ENCODE assay signal across 18 cellular contexts in genomic region chr1:95207223-95207935, GRCh38. TPM values are rescaled to one million over a fixed set of nuclear protein-coding genes. Genes with fewer than 3 reads are reported as not detected.
DNase-seq lines count a peak whose midpoint lies in the region; ATAC-seq lines count a peak whose summit lies in the region.
"Had no signal": no experiment of that assay in that cellular context is flagged by ENCODE, and none has a peak within 500 bp of the region (broad histone marks: within the 10 kb centered on the region; RNA-seq: fewer than 3 reads in every experiment).

No MANE protein-coding gene starts in this region.

- DNase-seq in SHP77 (lab: John Stamatoyannopoulos, UW): peak; percentile 19 to 46
- no peak for DNase-seq in SHP77 treated with DMSO at 0.1 percent for 48 hours (lab: John Stamatoyannopoulos, UW)
- DNase-seq in HT1080 (ENCODE audit: low read depth): peak; percentile 9
- DNase-seq in SK-N-DZ (ENCODE audit: low spot score): peak; percentile 80
- peak; percentile 65 for DNase-seq in myocyte (ENCODE audit: low read depth)
- no peak for DNase-seq in NCI-H2227 treated with DMSO at 0.1 percent for 48 hours (lab: John Stamatoyannopoulos, UW)
- DNase-seq: activated CD8-positive, alpha-beta T cell treated with anti-CD3 and anti-CD28 coated beads for 36 hours; HFFc6; MV-4-11; NCI-H2107; NCI-H774; PC-3; sigmoid colon; stimulated activated CD4-positive, alpha-beta T cell treated with anti-CD3 and anti-CD28 coated beads, Interleukin-15, amount 100 ng/mL, for 24 hours; tibial artery had no signal

- no peak for ATAC-seq in GM18909 (IDR thresholded peaks at IDR 0.05; ENCODE audit: poor library complexity, unreplicated experiment)
- ATAC-seq: activated CD4-positive, CD25-positive, alpha-beta regulatory T cell treated with anti-CD3 and anti-CD28 coated beads, Interleukin-2, amount 50 U/mL, for 24 hours; activated CD8-positive, alpha-beta T cell treated with anti-CD3 and anti-CD28 coated beads for 36 hours; GM23338; PC-3 had no signal

RNA-seq across cellular contexts. Expression of gene RWDD3, which starts 26.6 kb away (rescaled TPM):
- total RNA-seq in HT1080 (2014; rRNA removed; shearing (Covaris generic)): 10.5 and 14.1 TPM in 2 replicates
- polyA plus RNA-seq in HT1080 (2015; cell fraction: cytosol; rRNA removed): 16.1 and 16.6 TPM in 2 replicates
- 30.9 and 36.5 TPM in 2 replicates for polyA plus RNA-seq in HT1080 (2015; cell fraction: nucleus; rRNA removed)
- polyA plus RNA-seq in SK-N-DZ (2014; cell fraction: cytosol; rRNA removed): 17.0 and 18.0 TPM in 2 replicates
- polyA plus RNA-seq in SK-N-DZ (2014; cell fraction: nucleus; rRNA removed): 33.1 and 40.7 TPM in 2 replicates
- total RNA-seq in myocyte: 15.2 and 15.7 TPM in 2 replicates
- polyA plus RNA-seq in myocyte (2012): 12.0 TPM

Comparison
In these comparisons a context has a peak if more than half of its experiments do, and no peak if none do; other contexts are left out.
1. DNase-seq: peak in SHP77 (2 of 2), HT1080 (single experiment), SK-N-DZ (single experiment) and myocyte (single experiment); none in SHP77 treated with DMSO at 0.1 percent for 48 hours (single experiment) and NCI-H2227 treated with DMSO at 0.1 percent for 48 hours (single experiment).